In genomic region chr17:79979201-79979840, GRCh38 we compare ENCODE assay signal across 22 cellular contexts. TPM values are rescaled to one million over a fixed set of nuclear protein-coding genes. Genes with fewer than 3 reads are reported as not detected.
DNase-seq lines count a peak whose midpoint lies in the region; ATAC-seq and TF ChIP-seq lines count a peak whose summit lies in the region.
"Had no signal": no experiment of that assay in that cellular context is flagged by ENCODE, and none has a peak within 500 bp of the region (broad histone marks: within the 10 kb centered on the region; RNA-seq: fewer than 3 reads in every experiment).

No MANE protein-coding gene starts in this region.

- H3K36me3 ChIP-seq in Caco-2 (ENCODE audit: control insufficient read depth, insufficient read depth, low read length) (no peaks in the 10 kb centered on the region; the same call in 1 of the 2 replicates), endodermal cell (ENCODE audit: control insufficient read depth, insufficient read depth, low read length) (peaks cover 6% of the 10 kb centered on the region), prostate gland (no peaks in the 10 kb centered on the region)
- H3K36me3 ChIP-seq: thyroid gland had no signal

- BruUV-seq in Caco-2 (replicated peaks; lab: Mats Ljungman, UMichigan) = no TSS peak

- ATAC-seq in HG03565 (IDR thresholded peaks at IDR 0.05; ENCODE audit: unreplicated experiment) = no peak
- ATAC-seq: activated CD8-positive, alpha-beta memory T cell treated with anti-CD3 and anti-CD28 coated beads, Interleukin-2, amount 10 ng/mL, durations not matched to agents 7 days and 5 days; left colon had no signal

- TF ChIP-seq CTCF in Caco-2 (IDR thresholded peaks at IDR 0.05; ENCODE audit: insufficient read depth in 1 of 2, low read depth in 1 of 2, low read length in 1 of 2, severe bottlenecking in 1 of 2, unreplicated experiment in 1 of 2) = no peak
- TF ChIP-seq CTCF in LNCaP clone FGC (IDR thresholded peaks at IDR 0.05; ENCODE audit: control insufficient read depth, extremely low read depth, insufficient read depth) = no peak
- TF ChIP-seq CTCF in endodermal cell (conservative IDR thresholded peaks at IDR 0.05) = no peak
- no peak for TF ChIP-seq CTCF in prostate gland (IDR thresholded peaks at IDR 0.05)
- no peak for TF ChIP-seq CTCF in GM10248 (IDR thresholded peaks at IDR 0.05; ENCODE audit: control extremely low read depth, extremely low read depth, low read depth, missing control alignments)

- H3K36me3 Mint-ChIP-seq in Caco-2 (ENCODE audit: insufficient read depth, unreplicated experiment) = peaks cover 8% of the 10 kb centered on the region
- H3K36me3 Mint-ChIP-seq in endodermal cell (ENCODE audit: low read depth) = peaks cover 9% of the 10 kb centered on the region
- H3K36me3 Mint-ChIP-seq: activated CD8-positive, alpha-beta memory T cell treated with anti-CD3 and anti-CD28 coated beads, Interleukin-2, amount 10 ng/mL, durations not matched to agents 7 days and 5 days; natural killer cell treated with Interleukin-12 subunit alpha and Interleukin-12 subunit beta and Interleukin-15 and Interleukin-18, amount 100 ng/mL, for 72 hours had no signal

- H3K4me3 Mint-ChIP-seq in Caco-2 (ENCODE audit: unreplicated experiment) (no peak overlapping the region), endodermal cell (no peak overlapping the region)
- H3K4me3 Mint-ChIP-seq: activated CD8-positive, alpha-beta memory T cell treated with anti-CD3 and anti-CD28 coated beads, Interleukin-2, amount 10 ng/mL, durations not matched to agents 7 days and 5 days; natural killer cell treated with Interleukin-12 subunit alpha and Interleukin-12 subunit beta and Interleukin-15 and Interleukin-18, amount 100 ng/mL, for 72 hours had no signal

- H3K4me1 Mint-ChIP-seq in Caco-2 (ENCODE audit: low read depth, unreplicated experiment) (peaks cover 13% of the 10 kb centered on the region), endodermal cell (peaks cover 13% of the 10 kb centered on the region)
- H3K4me1 Mint-ChIP-seq: activated CD8-positive, alpha-beta memory T cell treated with anti-CD3 and anti-CD28 coated beads, Interleukin-2, amount 10 ng/mL, durations not matched to agents 7 days and 5 days had no signal

- no peaks in the 10 kb centered on the region for H3K9me3 Mint-ChIP-seq in Caco-2 (ENCODE audit: unreplicated experiment)
- H3K9me3 Mint-ChIP-seq in endodermal cell = no peaks in the 10 kb centered on the region
- H3K9me3 Mint-ChIP-seq: natural killer cell treated with Interleukin-12 subunit alpha and Interleukin-12 subunit beta and Interleukin-15 and Interleukin-18, amount 100 ng/mL, for 72 hours had no signal

- POLR2A ChIA-PET in Caco-2 (lab: Charles Lee) = interaction anchor here (1.0 kb wide), 1 partner anchor 64 kb away, joined by 3 read pairs; no protein-coding TSS in a partner anchor
- POLR2A ChIA-PET in GM10248 (lab: Yijun Ruan, JAX) = no interaction called here

- H3K27me3 Mint-ChIP-seq in Caco-2 (ENCODE audit: insufficient read depth, unreplicated experiment) (no peaks in the 10 kb centered on the region), endodermal cell (ENCODE audit: insufficient read depth) (no peaks in the 10 kb centered on the region)
- H3K27me3 Mint-ChIP-seq: activated CD8-positive, alpha-beta memory T cell treated with anti-CD3 and anti-CD28 coated beads, Interleukin-2, amount 10 ng/mL, durations not matched to agents 7 days and 5 days; natural killer cell treated with Interleukin-12 subunit alpha and Interleukin-12 subunit beta and Interleukin-15 and Interleukin-18, amount 100 ng/mL, for 72 hours had no signal

- H3K27ac Mint-ChIP-seq in Caco-2 (ENCODE audit: unreplicated experiment) = peak overlapping the region; percentile 20
- no peak overlapping the region for H3K27ac Mint-ChIP-seq in endodermal cell
- H3K27ac Mint-ChIP-seq: activated CD8-positive, alpha-beta memory T cell treated with anti-CD3 and anti-CD28 coated beads, Interleukin-2, amount 10 ng/mL, durations not matched to agents 7 days and 5 days; natural killer cell treated with Interleukin-12 subunit alpha and Interleukin-12 subunit beta and Interleukin-15 and Interleukin-18, amount 100 ng/mL, for 72 hours had no signal

- H3K4me1 ChIP-seq in Caco-2 (peaks cover 14% of the 10 kb centered on the region; the same call in 1 of the 2 replicates), endodermal cell (ENCODE audit: control insufficient read depth, insufficient read depth, low read length) (peaks cover 3% of the 10 kb centered on the region), prostate gland (replicated peaks) (peaks cover 12% of the 10 kb centered on the region)

- H3K9ac ChIP-seq in endodermal cell (ENCODE audit: extremely low read depth, low read length, poor library complexity, severe bottlenecking) = no peak overlapping the region

- CTCF ChIA-PET in Caco-2 (lab: Charles Lee) (interaction anchor here (1.3 kb wide), 1 partner anchor 9 kb away, joined by 3 read pairs; no protein-coding TSS in a partner anchor), GM10248 (lab: Yijun Ruan, JAX) (interaction anchor here (0.9 to 1.2 kb wide), 2 partner anchors 29 to 140 kb away, joined by 3 to 4 read pairs; partner anchors contain the start of gene CBX4)

- H3K4me3 ChIP-seq in Caco-2 (ENCODE audit: low read depth, low read length) (no peak overlapping the region), LNCaP clone FGC (ENCODE audit: low read depth, low read length) (no peak overlapping the region), endodermal cell (ENCODE audit: low read length) (no peak overlapping the region), prostate gland (no peak overlapping the region)
- H3K4me3 ChIP-seq: skin epidermis, thyroid gland had no signal

- 95 to 97% methylated on average over 25 to 32 of the region's 32 CpGs for WGBS in endodermal cell (ENCODE audit: insufficient coverage in 1 of 2, insufficient read length in 1 of 2), 2 experiments
- 65% methylated on average over 26 of the region's 32 CpGs for WGBS in prostate gland

- DNase-seq in Caco-2 = no peak
- peak; percentile 76 for DNase-seq in LNCaP clone FGC (ENCODE audit: low read depth)
- peak; percentile 46 for DNase-seq in endodermal cell
- peak; percentile 60 for DNase-seq in prostate gland (ENCODE audit: low spot score)
- DNase-seq in GM10248 (ENCODE audit: extremely low spot score) = no peak
- DNase-seq in NCI-H2029 (lab: John Stamatoyannopoulos, UW) = no peak
- DNase-seq: activated CD4-positive, alpha-beta T cell treated with anti-CD3 and anti-CD28 coated beads for 48 hours; activated CD8-positive, alpha-beta memory T cell treated with anti-CD3 and anti-CD28 coated beads, Interleukin-2, amount 10 ng/mL, durations not matched to agents 7 days and 5 days; cortex of kidney; DMS79; glutamatergic neuron; HCEC 1CT; left colon; NCI-H1694 treated with DMSO at 0.1 percent for 48 hours; NCI-H748 treated with DMSO at 0.1 percent for 48 hours; Right ventricle myocardium superior; stimulated activated CD4-positive, alpha-beta T cell treated with anti-CD3 and anti-CD28 coated beads, Interleukin-4, amount 100 ng/mL, for 1 hour; stimulated activated naive CD4-positive, alpha-beta T cell; thyroid gland had no signal

- H3K27me3 ChIP-seq in Caco-2 (replicated peaks; ENCODE audit: control insufficient read depth, insufficient read depth, low read length) (no peaks in the 10 kb centered on the region), endodermal cell (ENCODE audit: control insufficient read depth, insufficient read depth, low read length, poor library complexity, severe bottlenecking) (no peaks in the 10 kb centered on the region), prostate gland (replicated peaks; ENCODE audit: insufficient read depth) (no peaks in the 10 kb centered on the region)
- H3K27me3 ChIP-seq: thyroid gland had no signal

- intact Hi-C loops in Caco-2 (cut with micrococcal nuclease; ENCODE audit: unreplicated experiment) = no loop called here
- intact Hi-C loops in prostate gland (cut with DNase I) = no loop called here

- H3K27ac ChIP-seq in endodermal cell (ENCODE audit: low read depth, low read length) = no peak overlapping the region
- H3K27ac ChIP-seq in prostate gland = peak overlapping the region; percentile 66
- H3K27ac ChIP-seq: thyroid gland had no signal

- TF ChIP-seq POLR2A in prostate gland (IDR thresholded peaks at IDR 0.05) = no peak

- H3K9me3 ChIP-seq in Caco-2 (no peaks in the 10 kb centered on the region), endodermal cell (ENCODE audit: control insufficient read depth, low read length) (no peaks in the 10 kb centered on the region), prostate gland (no peaks in the 10 kb centered on the region)
- H3K9me3 ChIP-seq: thyroid gland had no signal

RNA-seq across cellular contexts. Expression of gene TBC1D16, which starts 56.4 kb away (rescaled TPM):
- total RNA-seq in Caco-2 (2022) (48.1 and 55.4 TPM in 2 replicates), endodermal cell (100 to 1,000 TPM in 1 of 2 donors, 10 to 100 TPM in 1; 88.2 to 116 TPM), prostate gland (10 to 100 TPM; 29.1 to 41.9 TPM)
- 56.3 TPM for polyA plus RNA-seq in endodermal cell (2013, experiment 1 of 2)
- 53.8 TPM for polyA plus RNA-seq in endodermal cell (2013, experiment 2 of 2)

RNA-seq across cellular contexts. Expression of gene CCDC40, which starts 57.1 kb away (rescaled TPM):
- total RNA-seq in Caco-2 (2022) = 3.7 and 3.9 TPM in 2 replicates
- total RNA-seq in endodermal cell = 10 to 100 TPM; 21.7 to 38.9 TPM
- polyA plus RNA-seq in endodermal cell (2013, experiment 1 of 2) = 16.3 TPM
- polyA plus RNA-seq in endodermal cell (2013, experiment 2 of 2) = 14.2 TPM
- total RNA-seq in prostate gland = 10 to 100 TPM; 11.8 to 19.7 TPM

Comparison
In these comparisons a context has a peak if more than half of its experiments do, and no peak if none do; other contexts are left out.
1. DNase-seq: peak in LNCaP clone FGC (single experiment), endodermal cell (single experiment) and prostate gland (single experiment); none in Caco-2 (0 of 2), GM10248 (single experiment) and NCI-H2029 (single experiment).